In genomic region chr1:228081144-228081543, GRCh38 we compare ENCODE assay signal across 8 cellular contexts. TPM values are rescaled to one million over a fixed set of nuclear protein-coding genes. Genes with fewer than 3 reads are reported as not detected.
A peak's percentile ranks its signal among the peaks of the same experiment; 100 is the strongest.
DNase-seq lines count a peak whose midpoint lies in the region; ATAC-seq and TF ChIP-seq lines count a peak whose summit lies in the region.

No MANE protein-coding gene starts in this region.

- intact Hi-C loops in naive thymus-derived CD4-positive, alpha-beta T cell (cut with micrococcal nuclease): loop anchor here in 1 of 2 donors (10.0 kb wide), 2 partner anchors 1136 to 1346 kb away; partner anchors contain the start of genes COQ8A and ITPKB

- CTCF ChIA-PET in AG04450 (lab: Charles Lee): no interaction called here
- CTCF ChIA-PET in naive thymus-derived CD4-positive, alpha-beta T cell (lab: Charles Lee): no interaction called here

- H3K27ac ChIP-seq in AG04450 (ENCODE audit: low read depth, low read length): no peak overlapping the region
- H3K27ac ChIP-seq in KOPT-K1 (ENCODE audit: low read depth, low read length, poor library complexity, severe bottlenecking): peak overlapping the region; percentile 97
- H3K27ac ChIP-seq in naive thymus-derived CD4-positive, alpha-beta T cell (ENCODE audit: low read depth, low read length): peak overlapping the region; percentile 97

- peaks cover 28% of the 10 kb centered on the region; the same call in 1 of the 2 replicates for H3K36me3 ChIP-seq in KOPT-K1 (ENCODE audit: insufficient read depth, low read length)
- H3K36me3 ChIP-seq in naive thymus-derived CD4-positive, alpha-beta T cell (ENCODE audit: control insufficient read depth in 2 of 3, insufficient read depth in 3 of 3, low read length in 3 of 3): peaks cover 0 to 11% (median 0%) of the 10 kb centered on the region in 3 experiments

- peaks cover 0 to 17% (median 0%) of the 10 kb centered on the region in 5 donors for H3K36me3 Mint-ChIP-seq in naive thymus-derived CD4-positive, alpha-beta T cell

- peaks cover 30 to 31% of the 10 kb centered on the region in 2 donors for H3K4me1 ChIP-seq in naive thymus-derived CD4-positive, alpha-beta T cell (ENCODE audit: control insufficient read depth in 2 of 2, insufficient read depth in 2 of 2, low read length in 2 of 2)

- ATAC-seq in naive thymus-derived CD4-positive, alpha-beta T cell: no peak
- no peak for ATAC-seq in GM19455 (IDR thresholded peaks at IDR 0.05; ENCODE audit: unreplicated experiment)
- no peak for ATAC-seq in GM18870 (IDR thresholded peaks at IDR 0.05; ENCODE audit: unreplicated experiment)

- no peaks in the 10 kb centered on the region for H3K9me3 Mint-ChIP-seq in naive thymus-derived CD4-positive, alpha-beta T cell

- H3K27me3 Mint-ChIP-seq in naive thymus-derived CD4-positive, alpha-beta T cell: no peaks in the 10 kb centered on the region

- POLR2A ChIA-PET in AG04450 (lab: Yijun Ruan, JAX): interaction anchor here (1.2 kb wide), 1 partner anchor 70 kb away, joined by 4 read pairs; no protein-coding TSS in a partner anchor
- POLR2A ChIA-PET in naive thymus-derived CD4-positive, alpha-beta T cell (lab: Charles Lee): interaction anchor here (1.0 to 1.6 kb wide), 6 partner anchors 9 to 85 kb away, joined by 3 to 8 read pairs (median 6); partner anchors contain the start of genes GUK1 and IBA57

- peak overlapping the region; percentile 34 to 83 (median 80) for H3K27ac Mint-ChIP-seq in naive thymus-derived CD4-positive, alpha-beta T cell

- no peaks in the 10 kb centered on the region for H3K27me3 ChIP-seq in AG04450 (ENCODE audit: control insufficient read depth, insufficient read depth, low read length)
- no peaks in the 10 kb centered on the region for H3K27me3 ChIP-seq in naive thymus-derived CD4-positive, alpha-beta T cell (ENCODE audit: control insufficient read depth in 2 of 2, insufficient read depth in 2 of 2, low read length in 2 of 2)

- H3K9me3 ChIP-seq in AG04450 (ENCODE audit: control insufficient read depth, insufficient read depth, low read length) (peaks cover 8% of the 10 kb centered on the region; the same call in 1 of the 2 replicates), KOPT-K1 (ENCODE audit: insufficient read depth, low read length, poor library complexity, severe bottlenecking) (no peaks in the 10 kb centered on the region)
- no peaks in the 10 kb centered on the region for H3K9me3 ChIP-seq in naive thymus-derived CD4-positive, alpha-beta T cell (ENCODE audit: control insufficient read depth in 2 of 3, low read length in 3 of 3)

- no peak for DNase-seq in AG04450 (ENCODE audit: low read depth, low spot score)
- DNase-seq in choroid plexus epithelial cell (ENCODE audit: low read depth): no peak
- DNase-seq in naive thymus-derived CD4-positive, alpha-beta T cell: no peak
- DNase-seq in DMS153 treated with DMSO at 0.1 percent for 48 hours (lab: John Stamatoyannopoulos, UW; ENCODE audit: unreplicated experiment): no peak
- no peak for DNase-seq in stimulated activated CD8-positive, alpha-beta memory T cell treated with anti-CD3 and anti-CD28 coated beads, Interleukin-4, amount 100 ng/mL, for 48 hours

- TF ChIP-seq CTCF in AG04450 (IDR thresholded peaks at IDR 0.05; ENCODE audit: low read depth, low read length) (no peak), choroid plexus epithelial cell (conservative IDR thresholded peaks at IDR 0.05; ENCODE audit: low read depth, low read length) (no peak)

- peak overlapping the region; percentile 84 for H3K4me3 ChIP-seq in AG04450 (ENCODE audit: low read depth, low read length)
- H3K4me3 ChIP-seq in choroid plexus epithelial cell (ENCODE audit: low read depth, low read length): peak overlapping the region; percentile 87
- peak overlapping the region; percentile 88 for H3K4me3 ChIP-seq in naive thymus-derived CD4-positive, alpha-beta T cell (ENCODE audit: low read length)

- H3K4me1 Mint-ChIP-seq in naive thymus-derived CD4-positive, alpha-beta T cell: peaks cover 27 to 54% (median 41%) of the 10 kb centered on the region in 7 donors

- peak overlapping the region; percentile 72 to 97 (median 88) for H3K4me3 Mint-ChIP-seq in naive thymus-derived CD4-positive, alpha-beta T cell

RNA-seq across cellular contexts. Expression of gene ARF1, which starts 1.4 kb away (rescaled TPM):
- polyA plus RNA-seq in AG04450 (2011; rRNA removed): 445 and 528 TPM in 2 replicates
- 703 and 979 TPM in 2 replicates for polyA minus RNA-seq in AG04450 (2011; rRNA and poly(A)+ RNA removed)
- total RNA-seq in naive thymus-derived CD4-positive, alpha-beta T cell: 100 to 1,000 TPM; 198 to 390 (median 259) TPM
- polyA plus RNA-seq in naive thymus-derived CD4-positive, alpha-beta T cell: 100 to 1,000 TPM; 382 to 434 TPM

RNA-seq across cellular contexts. Expression of gene C1orf35, which starts 22.0 kb away (rescaled TPM):
- polyA plus RNA-seq in AG04450 (2011; rRNA removed): 3.6 and 4.4 TPM in 2 replicates
- 0.51 and 0.70 TPM in 2 replicates for polyA minus RNA-seq in AG04450 (2011; rRNA and poly(A)+ RNA removed)
- total RNA-seq in naive thymus-derived CD4-positive, alpha-beta T cell: 10 to 100 TPM; 16.8 to 31.8 (median 27.8) TPM
- polyA plus RNA-seq in naive thymus-derived CD4-positive, alpha-beta T cell: 10 to 100 TPM; 21.9 to 33.0 TPM

RNA-seq across cellular contexts. Expression of gene MRPL55, which starts 28.0 kb away (rescaled TPM):
- polyA plus RNA-seq in AG04450 (2011; rRNA removed): 33.4 and 52.9 TPM in 2 replicates
- 11.7 and 13.5 TPM in 2 replicates for polyA minus RNA-seq in AG04450 (2011; rRNA and poly(A)+ RNA removed)
- 10 to 100 TPM; 34.3 to 79.3 (median 65.2) TPM for total RNA-seq in naive thymus-derived CD4-positive, alpha-beta T cell
- 100 to 1,000 TPM; 132 to 149 TPM for polyA plus RNA-seq in naive thymus-derived CD4-positive, alpha-beta T cell

RNA-seq across cellular contexts. Expression of gene GUK1, which starts 58.9 kb away (rescaled TPM):
- polyA plus RNA-seq in AG04450 (2011; rRNA removed): 177 and 230 TPM in 2 replicates
- polyA minus RNA-seq in AG04450 (2011; rRNA and poly(A)+ RNA removed): 59.6 and 84.3 TPM in 2 replicates
- 100 to 1,000 TPM; 145 to 309 (median 279) TPM for total RNA-seq in naive thymus-derived CD4-positive, alpha-beta T cell
- polyA plus RNA-seq in naive thymus-derived CD4-positive, alpha-beta T cell: 100 to 1,000 TPM; 278 to 315 TPM
